ENCODE assay signal across 8 cellular contexts in the genomic region with DNA sequence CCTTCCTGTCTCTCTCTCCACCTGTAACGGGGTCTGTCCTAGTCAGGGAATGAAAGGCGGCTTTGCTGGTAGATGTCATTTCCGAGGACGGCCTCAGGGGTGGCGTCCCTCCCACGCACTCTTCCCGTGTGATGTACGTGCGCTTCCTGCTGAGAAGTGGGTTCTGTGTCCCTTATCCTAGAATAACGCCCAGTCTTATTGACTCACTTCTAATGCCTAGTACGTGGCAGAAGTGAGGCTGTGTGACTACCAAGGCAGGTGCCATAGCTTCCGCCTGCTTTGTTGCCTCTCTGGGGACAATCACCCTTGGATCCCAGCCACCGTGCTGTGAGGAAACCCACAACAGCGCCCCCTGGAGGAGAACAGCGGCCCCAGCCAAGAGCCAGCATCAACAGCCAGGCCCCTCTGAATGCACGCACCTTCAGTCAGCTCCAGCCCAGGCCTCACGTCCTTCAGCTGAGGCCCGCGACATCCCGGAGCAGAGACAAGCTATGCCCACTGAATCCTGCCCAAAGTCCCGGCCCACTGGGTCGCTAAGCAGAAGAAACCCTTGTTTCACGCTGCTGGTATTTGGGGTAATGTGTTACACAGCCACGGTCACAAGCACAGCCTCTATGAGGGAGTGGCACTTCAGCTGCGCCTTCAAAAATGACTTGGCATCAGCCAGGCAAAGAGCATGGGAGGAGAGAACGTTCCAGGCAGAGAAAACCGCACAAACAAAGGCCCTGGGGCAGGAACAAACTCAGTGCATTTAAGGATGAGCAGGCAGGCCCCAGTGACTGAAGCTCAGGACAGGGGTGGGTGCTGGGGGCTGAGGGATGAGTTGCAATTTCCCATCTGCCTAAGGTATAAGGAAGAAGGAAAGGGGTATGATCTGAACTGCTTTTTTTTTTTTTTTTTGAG.
DNase-seq lines count a peak whose midpoint lies in the region; ATAC-seq and TF ChIP-seq lines count a peak whose summit lies in the region.

No MANE protein-coding gene starts in this region.

- peak overlapping the region in 1 of 2 donors; percentile 54 for H3K4me3 Mint-ChIP-seq in activated T-cell treated with anti-CD3 and anti-CD28 coated beads, Interleukin-2, amount 50 U/mL, for 72 hours

- BruUV-seq in PC-3 (replicated peaks; lab: Mats Ljungman, UMichigan): no TSS peak

- peaks cover 11% of the 10 kb centered on the region for H3K27me3 Mint-ChIP-seq in activated T-cell treated with anti-CD3 and anti-CD28 coated beads, Interleukin-2, amount 50 U/mL, for 72 hours (ENCODE audit: low read depth)

- no peak for TF ChIP-seq POLR2A in prostate gland (IDR thresholded peaks at IDR 0.05)

- H3K4me1 Mint-ChIP-seq in activated T-cell treated with anti-CD3 and anti-CD28 coated beads, Interleukin-2, amount 50 U/mL, for 72 hours (ENCODE audit: low read depth): no peaks in the 10 kb centered on the region

- intact Hi-C loops in PC-3 (cut with micrococcal nuclease): no loop called here
- intact Hi-C loops in heart right ventricle (cut with DNase I): no loop called here
- intact Hi-C loops in prostate gland (cut with DNase I): no loop called here

- no peaks in the 10 kb centered on the region for H3K36me3 Mint-ChIP-seq in activated T-cell treated with anti-CD3 and anti-CD28 coated beads, Interleukin-2, amount 50 U/mL, for 72 hours (ENCODE audit: insufficient read depth in 2 of 2)

- H2AFZ ChIP-seq in PC-3 (ENCODE audit: low read length): no peak overlapping the region

- no peak overlapping the region for H3K4me2 ChIP-seq in PC-3 (ENCODE audit: low read length)

- H3K4me1 ChIP-seq in PC-3 (ENCODE audit: insufficient read depth, low read length) (no peaks in the 10 kb centered on the region), heart right ventricle (no peaks in the 10 kb centered on the region), prostate gland (replicated peaks) (no peaks in the 10 kb centered on the region)

- peak; percentile 95 for TF ChIP-seq CTCF in PC-3 (conservative IDR thresholded peaks at IDR 0.05; ENCODE audit: low read depth, low read length)
- peak in 8 of 9 donors; percentile 7 to 60 (median 38) for TF ChIP-seq CTCF in heart right ventricle (IDR thresholded peaks at IDR 0.05)
- peak in 2 of 4 experiments; percentile 34 to 38 for TF ChIP-seq CTCF in prostate gland (IDR thresholded peaks at IDR 0.05)

- DNase-seq in NCI-H2227 (lab: John Stamatoyannopoulos, UW; ENCODE audit: unreplicated experiment) (peak; percentile 9), NCI-H2227 treated with DMSO at 0.1 percent for 48 hours (lab: John Stamatoyannopoulos, UW) (no peak), PC-3 (peak; percentile 52), heart right ventricle (peak; percentile 9 to 27), prostate gland (ENCODE audit: low spot score) (no peak)
- DNase-seq in activated T-cell treated with anti-CD3 and anti-CD28 coated beads, Interleukin-2, amount 50 U/mL, for 72 hours: peak; percentile 64 to 70
- peak; percentile 19 to 55 (median 30) for DNase-seq in stimulated activated CD4-positive, alpha-beta T cell treated with anti-CD3 and anti-CD28 coated beads, Interleukin-1b, Interleukin-23, amount 100 ng/mL, for 24 hours (ENCODE audit: low read depth in 4 of 4, low spot score in 1 of 4)

- H3K27me3 ChIP-seq in PC-3 (ENCODE audit: low read length) (no peaks in the 10 kb centered on the region), heart right ventricle (peaks cover 0 to 5% (median 0%) of the 10 kb centered on the region in 7 donors), prostate gland (replicated peaks; ENCODE audit: insufficient read depth) (no peaks in the 10 kb centered on the region)

- no peak overlapping the region for H3K27ac ChIP-seq in PC-3 (ENCODE audit: low read length)
- H3K27ac ChIP-seq in heart right ventricle: no peak overlapping the region
- H3K27ac ChIP-seq in prostate gland: no peak overlapping the region

- no peak overlapping the region for H3K4me3 ChIP-seq in PC-3 (ENCODE audit: low read length)
- H3K4me3 ChIP-seq in heart right ventricle: no peak overlapping the region
- H3K4me3 ChIP-seq in prostate gland: no peak overlapping the region

- no peaks in the 10 kb centered on the region for H3K9me2 ChIP-seq in PC-3 (replicated peaks; ENCODE audit: low read length)

- no peaks in the 10 kb centered on the region for H4K20me1 ChIP-seq in PC-3 (ENCODE audit: low read length)

- CTCF ChIA-PET in PC-3 (lab: Charles Lee): interaction anchor here (0.7 to 1.2 kb wide), 2 partner anchors 34 to 331 kb away, joined by 3 to 5 read pairs; no protein-coding TSS in a partner anchor

- 46 to 54% methylated on average over 27 of the region's 27 CpGs for WGBS in heart right ventricle, 2 donors
- 71% methylated on average over 27 of the region's 27 CpGs for WGBS in prostate gland

- H3K9me3 ChIP-seq in PC-3 (ENCODE audit: low read length) (no peaks in the 10 kb centered on the region), heart right ventricle (peaks cover 0 to 6% (median 0%) of the 10 kb centered on the region in 11 donors), prostate gland (no peaks in the 10 kb centered on the region)

- H3F3A ChIP-seq in PC-3 (ENCODE audit: low read length, unreplicated experiment): no peaks in the 10 kb centered on the region

- H3K9ac ChIP-seq in PC-3 (ENCODE audit: low read length): no peak overlapping the region

- H3K36me3 ChIP-seq in PC-3 (ENCODE audit: low read depth, low read length) (no peaks in the 10 kb centered on the region), heart right ventricle (no peaks in the 10 kb centered on the region), prostate gland (no peaks in the 10 kb centered on the region)

- H3K79me2 ChIP-seq in PC-3 (ENCODE audit: low read length): no peaks in the 10 kb centered on the region

- POLR2A ChIA-PET in PC-3 (lab: Charles Lee; ENCODE audit: unreplicated experiment): no interaction called here

- H3K9me3 Mint-ChIP-seq in activated T-cell treated with anti-CD3 and anti-CD28 coated beads, Interleukin-2, amount 50 U/mL, for 72 hours: peaks cover 0 to 2% of the 10 kb centered on the region in 2 donors

- peak; percentile 33; the same call in 1 of the 2 replicates for ATAC-seq in PC-3
- peak; percentile 65 to 71 for ATAC-seq in activated T-cell treated with anti-CD3 and anti-CD28 coated beads, Interleukin-2, amount 50 U/mL, for 72 hours (replicated peaks in 1 of 2)
- peak in 1 of 8 donors; percentile 48 for ATAC-seq in heart right ventricle
- no peak for ATAC-seq in HG02763 (IDR thresholded peaks at IDR 0.05; ENCODE audit: unreplicated experiment)

- no peak overlapping the region for H3K27ac Mint-ChIP-seq in activated T-cell treated with anti-CD3 and anti-CD28 coated beads, Interleukin-2, amount 50 U/mL, for 72 hours

Comparison
In these comparisons a context has a peak if more than half of its experiments do, and no peak if none do; other contexts are left out.
1. DNase-seq: peak in NCI-H2227 (single experiment), PC-3 (single experiment), activated T-cell treated with anti-CD3 and anti-CD28 coated beads, Interleukin-2, amount 50 U/mL, for 72 hours (2 of 2), heart right ventricle (2 of 2) and stimulated activated CD4-positive, alpha-beta T cell treated with anti-CD3 and anti-CD28 coated beads, Interleukin-1b, Interleukin-23, amount 100 ng/mL, for 24 hours (4 of 4); none in NCI-H2227 treated with DMSO at 0.1 percent for 48 hours (single experiment) and prostate gland (single experiment).